Comparison of ENCODE assay signal across 8 cellular contexts in the genomic region with DNA sequence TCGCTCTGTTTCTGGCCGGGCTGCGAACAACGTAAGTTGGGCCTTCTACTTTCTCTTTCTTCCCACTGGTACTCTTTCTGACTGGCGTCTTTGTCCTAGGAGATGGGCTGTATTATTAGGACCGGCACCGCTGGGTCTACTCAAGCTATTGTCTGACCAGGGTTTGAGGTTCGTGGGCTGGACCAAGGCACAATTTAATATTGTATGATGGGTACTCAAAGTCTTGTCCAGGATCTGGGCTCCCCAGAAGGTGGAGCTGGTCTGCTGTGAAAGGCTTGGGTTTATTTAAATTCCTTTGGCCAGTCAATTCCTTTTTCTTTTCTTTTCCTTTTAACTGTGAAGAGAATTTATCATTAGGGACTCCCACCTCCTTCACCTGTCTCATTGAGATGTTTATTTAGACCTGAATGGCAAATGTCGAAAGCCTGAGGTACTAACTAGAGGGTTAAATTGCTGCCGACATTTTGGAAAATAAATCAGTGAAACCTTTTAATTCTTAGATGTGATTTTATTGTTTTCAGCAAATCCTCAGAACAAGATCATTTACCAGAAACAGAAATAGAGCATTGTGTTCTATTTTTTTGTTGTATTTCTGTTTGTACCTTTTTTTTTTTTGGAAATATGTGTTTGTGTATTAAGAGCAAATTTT. TPM values are rescaled to one million over a fixed set of nuclear protein-coding genes. Genes with fewer than 3 reads are reported as not detected.
A peak's percentile ranks its signal among the peaks of the same experiment; 100 is the strongest.
DNase-seq lines count a peak whose midpoint lies in the region; ATAC-seq and TF ChIP-seq lines count a peak whose summit lies in the region.

No MANE protein-coding gene starts in this region.

- WGBS in neuronal stem cell (ENCODE audit: extremely low coverage in 2 of 2, insufficient read length in 2 of 2, insufficient replicate concordance in 1 of 2), 2 donors, result no CpG with 5 or more reads among the region's 10 CpGs

- peaks cover 0 to 8% of the 10 kb centered on the region in 2 donors for H3K4me1 ChIP-seq in neuronal stem cell (ENCODE audit: control insufficient read depth in 2 of 2, insufficient read depth in 1 of 2, low read depth in 1 of 2, low read length in 2 of 2)

- H3K4me2 ChIP-seq in neuronal stem cell (ENCODE audit: insufficient read depth, low read length, poor library complexity, severe bottlenecking), result peak overlapping the region; percentile 75

- no peak overlapping the region for H2BK120ac ChIP-seq in neuronal stem cell (ENCODE audit: low read depth, low read length)

- H3K36me3 ChIP-seq in neuronal stem cell (replicated peaks in 1 of 2; ENCODE audit: control insufficient read depth in 2 of 2, insufficient read depth in 2 of 2, low read length in 2 of 2), result peaks cover 2 to 35% of the 10 kb centered on the region in 2 donors

- H3K4me1 Mint-ChIP-seq in IgD-negative memory B cell, result peaks cover 6 to 10% (median 9%) of the 10 kb centered on the region in 3 donors
- H3K4me1 Mint-ChIP-seq in activated CD4-positive, alpha-beta memory T cell treated with anti-CD3 and anti-CD28 coated beads, Interleukin-2, amount 10 ng/mL, durations not matched to agents 7 days and 5 days, result peaks cover 12% of the 10 kb centered on the region

- H3K36me3 Mint-ChIP-seq in IgD-negative memory B cell, result no peaks in the 10 kb centered on the region
- no peaks in the 10 kb centered on the region for H3K36me3 Mint-ChIP-seq in activated CD4-positive, alpha-beta memory T cell treated with anti-CD3 and anti-CD28 coated beads, Interleukin-2, amount 10 ng/mL, durations not matched to agents 7 days and 5 days (ENCODE audit: low read depth)

- ATAC-seq in GM19455 (IDR thresholded peaks at IDR 0.05; ENCODE audit: unreplicated experiment) (peak; percentile 35), HG02623 (IDR thresholded peaks at IDR 0.05; ENCODE audit: unreplicated experiment) (no peak)

- POLR2A ChIA-PET in activated CD4-positive, alpha-beta memory T cell treated with anti-CD3 and anti-CD28 coated beads, Interleukin-2, amount 10 ng/mL, durations not matched to agents 7 days and 5 days (lab: Charles Lee), result no interaction called here

- H3K4me3 ChIP-seq in foreskin fibroblast (ENCODE audit: low read depth in 1 of 2, low read length in 2 of 2) (peak overlapping the region; percentile 65 to 87), neuronal stem cell (ENCODE audit: low read length in 2 of 2) (peak overlapping the region; percentile 83 to 92)

- no peak overlapping the region for H3K14ac ChIP-seq in neuronal stem cell (ENCODE audit: low read length)

- H3K18ac ChIP-seq in neuronal stem cell (ENCODE audit: low read length), result no peak overlapping the region

- DNase-seq in COLO829 (ENCODE audit: low spot score) (peak; percentile 7), foreskin fibroblast (peak; percentile 66 to 88), neuronal stem cell (ENCODE audit: low spot score) (no peak), HuH-7 (ENCODE audit: low spot score) (no peak)
- DNase-seq in activated CD4-positive, alpha-beta memory T cell treated with anti-CD3 and anti-CD28 coated beads, Interleukin-2, amount 10 ng/mL, durations not matched to agents 7 days and 5 days, result no peak

- H3K27me3 ChIP-seq in neuronal stem cell (ENCODE audit: control insufficient read depth in 3 of 3, insufficient read depth in 3 of 3, low read depth in 1 of 3, low read length in 3 of 3), result no peaks in the 10 kb centered on the region

- peaks cover 0 to 1% (median 0%) of the 10 kb centered on the region in 3 donors for H3K9me3 Mint-ChIP-seq in IgD-negative memory B cell
- H3K9me3 Mint-ChIP-seq in activated CD4-positive, alpha-beta memory T cell treated with anti-CD3 and anti-CD28 coated beads, Interleukin-2, amount 10 ng/mL, durations not matched to agents 7 days and 5 days, result no peaks in the 10 kb centered on the region

- H2BK12ac ChIP-seq in neuronal stem cell (ENCODE audit: low read length), result no peak overlapping the region

- H4K91ac ChIP-seq in neuronal stem cell (ENCODE audit: low read depth, low read length, poor library complexity), result no peak overlapping the region

- peak overlapping the region; percentile 34 to 80 (median 65) for H3K27ac Mint-ChIP-seq in IgD-negative memory B cell
- no peak overlapping the region for H3K27ac Mint-ChIP-seq in activated CD4-positive, alpha-beta memory T cell treated with anti-CD3 and anti-CD28 coated beads, Interleukin-2, amount 10 ng/mL, durations not matched to agents 7 days and 5 days

- peaks cover 7% of the 10 kb centered on the region for H3K27me3 Mint-ChIP-seq in IgD-negative memory B cell
- peaks cover 45% of the 10 kb centered on the region for H3K27me3 Mint-ChIP-seq in activated CD4-positive, alpha-beta memory T cell treated with anti-CD3 and anti-CD28 coated beads, Interleukin-2, amount 10 ng/mL, durations not matched to agents 7 days and 5 days

- no peak overlapping the region for H2BK15ac ChIP-seq in neuronal stem cell (ENCODE audit: low read length)

- no peak overlapping the region for H3K23ac ChIP-seq in neuronal stem cell (ENCODE audit: low read depth, low read length, poor library complexity)

- H4K8ac ChIP-seq in neuronal stem cell (ENCODE audit: low read depth, low read length), result no peak overlapping the region

- no peak overlapping the region for H2BK5ac ChIP-seq in neuronal stem cell (ENCODE audit: low read length)

- H3K4ac ChIP-seq in neuronal stem cell (ENCODE audit: low read length), result no peak overlapping the region

- no peak overlapping the region for H2AK5ac ChIP-seq in neuronal stem cell (ENCODE audit: low read depth, low read length)

- H3K79me1 ChIP-seq in neuronal stem cell (ENCODE audit: low read depth, low read length), result no peaks in the 10 kb centered on the region

- H3K9ac ChIP-seq in neuronal stem cell (ENCODE audit: low read depth, low read length, poor library complexity), result no peak overlapping the region

- peak overlapping the region; percentile 92 to 98 (median 94) for H3K4me3 Mint-ChIP-seq in IgD-negative memory B cell
- peak overlapping the region; percentile 78 for H3K4me3 Mint-ChIP-seq in activated CD4-positive, alpha-beta memory T cell treated with anti-CD3 and anti-CD28 coated beads, Interleukin-2, amount 10 ng/mL, durations not matched to agents 7 days and 5 days

- no peak overlapping the region for H3K27ac ChIP-seq in neuronal stem cell (replicated peaks; ENCODE audit: low read length)

- TF ChIP-seq CTCF in foreskin fibroblast (IDR thresholded peaks at IDR 0.05; ENCODE audit: low read depth, low read length), result peak; percentile 68

- peak overlapping the region; percentile 97 for H2AFZ ChIP-seq in neuronal stem cell (ENCODE audit: low read length)

- CTCF ChIA-PET in activated CD4-positive, alpha-beta memory T cell treated with anti-CD3 and anti-CD28 coated beads, Interleukin-2, amount 10 ng/mL, durations not matched to agents 7 days and 5 days (lab: Charles Lee), result interaction anchor here (0.7 kb wide), 1 partner anchor 548 kb away, joined by 3 read pairs; no protein-coding TSS in a partner anchor

- no peaks in the 10 kb centered on the region for H3K9me3 ChIP-seq in neuronal stem cell (replicated peaks in 1 of 2; ENCODE audit: control insufficient read depth in 2 of 2, insufficient read depth in 1 of 2, low read depth in 1 of 2, low read length in 2 of 2)

RNA-seq across cellular contexts. Expression of a gene that starts 0.4 kb away (rescaled TPM):
- not detected for polyA plus RNA-seq in IgD-negative memory B cell
- not detected for total RNA-seq in activated CD4-positive, alpha-beta memory T cell treated with anti-CD3 and anti-CD28 coated beads, Interleukin-2, amount 10 ng/mL, durations not matched to agents 7 days and 5 days
- 27.8 TPM for polyA plus RNA-seq in neuronal stem cell (2013, experiment 1 of 2)
- 28.4 TPM for polyA plus RNA-seq in neuronal stem cell (2013, experiment 2 of 2)

RNA-seq across cellular contexts. Expression of a gene that starts 0.8 kb away (rescaled TPM):
- 0.68 TPM for polyA plus RNA-seq in IgD-negative memory B cell
- total RNA-seq in activated CD4-positive, alpha-beta memory T cell treated with anti-CD3 and anti-CD28 coated beads, Interleukin-2, amount 10 ng/mL, durations not matched to agents 7 days and 5 days, result under 1 TPM; 0.15 to 0.30 TPM
- polyA plus RNA-seq in neuronal stem cell (2013, experiment 1 of 2), result 7.1 TPM
- polyA plus RNA-seq in neuronal stem cell (2013, experiment 2 of 2), result 7.7 TPM

RNA-seq across cellular contexts. Expression of a gene that starts 39.1 kb away (rescaled TPM):
- not detected for polyA plus RNA-seq in IgD-negative memory B cell
- not detected for total RNA-seq in activated CD4-positive, alpha-beta memory T cell treated with anti-CD3 and anti-CD28 coated beads, Interleukin-2, amount 10 ng/mL, durations not matched to agents 7 days and 5 days
- polyA plus RNA-seq in neuronal stem cell (2013, experiment 1 of 2), result 10.3 TPM
- 11.2 TPM for polyA plus RNA-seq in neuronal stem cell (2013, experiment 2 of 2)

Comparison
In these comparisons a context has a peak if more than half of its experiments do, and no peak if none do; other contexts are left out.
1. DNase-seq: peak in COLO829 (single experiment) and foreskin fibroblast (2 of 2); none in activated CD4-positive, alpha-beta memory T cell treated with anti-CD3 and anti-CD28 coated beads, Interleukin-2, amount 10 ng/mL, durations not matched to agents 7 days and 5 days (single experiment), neuronal stem cell (single experiment) and HuH-7 (single experiment).